Comparison of ENCODE assay signal across 21 cellular contexts in genomic region chr12:78086553-78087362, GRCh38.
DNase-seq lines count a peak whose midpoint lies in the region; TF ChIP-seq lines count a peak whose summit lies in the region.
"Had no signal": no experiment of that assay in that cellular context is flagged by ENCODE, and none has a peak within 500 bp of the region (broad histone marks: within the 10 kb centered on the region; RNA-seq: fewer than 3 reads in every experiment).

No MANE protein-coding gene starts in this region.

- no peaks in the 10 kb centered on the region for H3K9me3 Mint-ChIP-seq in activated CD4-positive, alpha-beta T cell treated with anti-CD3 and anti-CD28 coated beads, Interleukin-2, amount 10 ng/mL, durations not matched to agents 7 days and 5 days
- H3K9me3 Mint-ChIP-seq: stimulated activated naive CD8-positive, alpha-beta T cell treated with anti-CD3 and anti-CD28 coated beads, Interleukin-15, amount 100 ng/mL, for 72 hours had no signal

- no peaks in the 10 kb centered on the region for H3K36me3 Mint-ChIP-seq in activated CD4-positive, alpha-beta T cell treated with anti-CD3 and anti-CD28 coated beads, Interleukin-2, amount 10 ng/mL, durations not matched to agents 7 days and 5 days (ENCODE audit: low read depth)
- H3K36me3 Mint-ChIP-seq: WTC11 had no signal

- no peaks in the 10 kb centered on the region for H3K9me3 ChIP-seq in GM23248 (ENCODE audit: low read depth)
- H3K9me3 ChIP-seq: pancreas had no signal

- H3K27ac ChIP-seq in GM23248, result peak overlapping the region; percentile 63
- H3K27ac ChIP-seq: pancreas, PC-9 had no signal

- POLR2A ChIA-PET in activated CD4-positive, alpha-beta T cell treated with anti-CD3 and anti-CD28 coated beads, Interleukin-2, amount 10 ng/mL, durations not matched to agents 7 days and 5 days (lab: Charles Lee), result no interaction called here

- H4K20me1 ChIP-seq in GM23248 (ENCODE audit: insufficient read depth), result no peaks in the 10 kb centered on the region

- peaks cover 36% of the 10 kb centered on the region; the same call in 1 of the 2 replicates for H3K79me2 ChIP-seq in GM23248 (ENCODE audit: insufficient read depth)

- peak; percentile 43 for TF ChIP-seq CTCF in epithelial cell of proximal tubule (conservative IDR thresholded peaks at IDR 0.05; ENCODE audit: low read depth, low read length)
- TF ChIP-seq CTCF in foreskin fibroblast (IDR thresholded peaks at IDR 0.05; ENCODE audit: low read depth, low read length), result no peak

- H3K4me2 ChIP-seq in GM23248 (ENCODE audit: unreplicated experiment), result peak overlapping the region; percentile 83
- H3K4me2 ChIP-seq: PC-9 had no signal

- H3K27me3 Mint-ChIP-seq in activated CD4-positive, alpha-beta T cell treated with anti-CD3 and anti-CD28 coated beads, Interleukin-2, amount 10 ng/mL, durations not matched to agents 7 days and 5 days, result no peaks in the 10 kb centered on the region
- H3K27me3 Mint-ChIP-seq: brain; stimulated activated naive CD8-positive, alpha-beta T cell treated with anti-CD3 and anti-CD28 coated beads, Interleukin-15, amount 100 ng/mL, for 72 hours had no signal

- H3K27me3 ChIP-seq in GM23248 (replicated peaks; ENCODE audit: insufficient read depth), result no peaks in the 10 kb centered on the region
- H3K27me3 ChIP-seq: pancreas had no signal

- in situ Hi-C loops in GM23248 (cut with MboI), result no loop called here

- DNase-seq in GM23248 (peak; percentile 18), RPMI7951 (ENCODE audit: low read depth) (peak; percentile 24), epithelial cell of proximal tubule (ENCODE audit: low read depth) (no peak), renal cortical epithelial cell (ENCODE audit: low read depth) (peak; percentile 12), NCI-H1417 treated with DMSO at 0.1 percent for 48 hours (lab: John Stamatoyannopoulos, UW) (no peak), DMS153 (lab: John Stamatoyannopoulos, UW) (no peak), foreskin fibroblast (no peak)
- no peak for DNase-seq in activated CD4-positive, alpha-beta T cell treated with anti-CD3 and anti-CD28 coated beads, Interleukin-2, amount 10 ng/mL, durations not matched to agents 7 days and 5 days
- DNase-seq: activated gamma-delta T cell treated with Interleukin-2 at 50 U/mL for 16 hours; effector memory CD4-positive, alpha-beta T cell; GDM1; head of caudate nucleus; Karpas-422; midbrain; NCI-H187 treated with DMSO at 0.1 percent for 48 hours; NCI-H510A treated with DMSO at 0.1 percent for 48 hours; pancreas; PC-9; stimulated activated naive CD8-positive, alpha-beta T cell treated with anti-CD3 and anti-CD28 coated beads, Interleukin-15, amount 100 ng/mL, for 72 hours had no signal

- peaks cover 19% of the 10 kb centered on the region for H3F3A ChIP-seq in GM23248 (ENCODE audit: insufficient read depth)

- no peak overlapping the region for H3K9ac ChIP-seq in GM23248

- 0 out of 2 replicates have a peak, but pooled peaks cover under 1% of the 10 kb centered on the region for H3K36me3 ChIP-seq in GM23248 (ENCODE audit: low read depth)
- H3K36me3 ChIP-seq: pancreas had no signal

- no peaks in the 10 kb centered on the region for H3K9me2 ChIP-seq in GM23248 (ENCODE audit: insufficient read depth)

- no peak overlapping the region for H2AFZ ChIP-seq in GM23248
- H2AFZ ChIP-seq: PC-9 had no signal

- CTCF ChIA-PET in activated CD4-positive, alpha-beta T cell treated with anti-CD3 and anti-CD28 coated beads, Interleukin-2, amount 10 ng/mL, durations not matched to agents 7 days and 5 days (lab: Charles Lee), result no interaction called here

- H3K4me1 Mint-ChIP-seq in activated CD4-positive, alpha-beta T cell treated with anti-CD3 and anti-CD28 coated beads, Interleukin-2, amount 10 ng/mL, durations not matched to agents 7 days and 5 days, result no peaks in the 10 kb centered on the region
- H3K4me1 Mint-ChIP-seq: stimulated activated naive CD8-positive, alpha-beta T cell treated with anti-CD3 and anti-CD28 coated beads, Interleukin-15, amount 100 ng/mL, for 72 hours; WTC11 had no signal

- no peak overlapping the region for H3K27ac Mint-ChIP-seq in activated CD4-positive, alpha-beta T cell treated with anti-CD3 and anti-CD28 coated beads, Interleukin-2, amount 10 ng/mL, durations not matched to agents 7 days and 5 days
- H3K27ac Mint-ChIP-seq: stimulated activated naive CD8-positive, alpha-beta T cell treated with anti-CD3 and anti-CD28 coated beads, Interleukin-15, amount 100 ng/mL, for 72 hours; WTC11 had no signal

- H3K4me3 Mint-ChIP-seq in activated CD4-positive, alpha-beta T cell treated with anti-CD3 and anti-CD28 coated beads, Interleukin-2, amount 10 ng/mL, durations not matched to agents 7 days and 5 days, result no peak overlapping the region
- H3K4me3 Mint-ChIP-seq: stimulated activated naive CD8-positive, alpha-beta T cell treated with anti-CD3 and anti-CD28 coated beads, Interleukin-15, amount 100 ng/mL, for 72 hours; WTC11 had no signal

- H3K4me3 ChIP-seq in GM23248 (no peak overlapping the region), epithelial cell of proximal tubule (ENCODE audit: low read depth, low read length) (no peak overlapping the region), foreskin fibroblast (ENCODE audit: low read depth in 1 of 2, low read length in 2 of 2) (no peak overlapping the region)
- H3K4me3 ChIP-seq: pancreas, PC-9 had no signal

- H3K4me1 ChIP-seq in GM23248 (ENCODE audit: insufficient read depth), result peaks cover 28% of the 10 kb centered on the region
- H3K4me1 ChIP-seq: pancreas had no signal

Comparison
In these comparisons a context has a peak if more than half of its experiments do, and no peak if none do; other contexts are left out.
1. DNase-seq: peak in GM23248 (single experiment), RPMI7951 (single experiment) and renal cortical epithelial cell (single experiment); none in epithelial cell of proximal tubule (single experiment), NCI-H1417 treated with DMSO at 0.1 percent for 48 hours (single experiment), DMS153 (single experiment), activated CD4-positive, alpha-beta T cell treated with anti-CD3 and anti-CD28 coated beads, Interleukin-2, amount 10 ng/mL, durations not matched to agents 7 days and 5 days (single experiment) and foreskin fibroblast (0 of 2).